Comparison of ENCODE assay signal across 21 cellular contexts in genomic region chr11:30568933-30569332, GRCh38. TPM values are rescaled to one million over a fixed set of nuclear protein-coding genes. Genes with fewer than 3 reads are reported as not detected.
"Had no signal": no experiment of that assay in that cellular context is flagged by ENCODE, and none has a peak within 500 bp of the region (broad histone marks: within the 10 kb centered on the region; RNA-seq: fewer than 3 reads in every experiment).

No MANE protein-coding gene starts in this region.

- H3K36me3 Mint-ChIP-seq: immature natural killer cell; memory B cell; natural killer cell treated with Interleukin-12 subunit alpha and Interleukin-12 subunit beta and Interleukin-15 and Interleukin-18, amount 100 ng/mL, for 72 hours; stimulated activated memory B cell treated with anti-CD40 and anti-IgM and Interleukin-4, amounts not matched to agents 10 μg/mL and 1 μg/mL and 100 μg/mL, for 72 hours had no signal

- H3K4me1 Mint-ChIP-seq: immature natural killer cell; memory B cell; stimulated activated memory B cell treated with anti-CD40 and anti-IgM and Interleukin-4, amounts not matched to agents 10 μg/mL and 1 μg/mL and 100 μg/mL, for 72 hours had no signal

- H3K27ac Mint-ChIP-seq: immature natural killer cell; memory B cell; natural killer cell treated with Interleukin-12 subunit alpha and Interleukin-12 subunit beta and Interleukin-15 and Interleukin-18, amount 100 ng/mL, for 72 hours; stimulated activated memory B cell treated with anti-CD40 and anti-IgM and Interleukin-4, amounts not matched to agents 10 μg/mL and 1 μg/mL and 100 μg/mL, for 72 hours; stimulated activated naive CD8-positive, alpha-beta T cell treated with anti-CD3 and anti-CD28 coated beads, Interleukin-15, Interleukin-2, amounts not matched to agents 100 ng/mL and 50 ng/mL, for 24 hours had no signal

- ATAC-seq: esophagus mucosa; gastroesophageal sphincter; lower lobe of right lung; natural killer cell treated with Interleukin-12 subunit alpha and Interleukin-12 subunit beta and Interleukin-15 and Interleukin-18, amount 100 ng/mL, for 72 hours; psoas muscle; right lobe of liver; stimulated activated memory B cell treated with anti-CD40 and anti-IgM and Interleukin-4, amounts not matched to agents 10 μg/mL and 1 μg/mL and 100 μg/mL, for 72 hours had no signal

- H3K9me3 Mint-ChIP-seq: immature natural killer cell; memory B cell; natural killer cell treated with Interleukin-12 subunit alpha and Interleukin-12 subunit beta and Interleukin-15 and Interleukin-18, amount 100 ng/mL, for 72 hours; stimulated activated memory B cell treated with anti-CD40 and anti-IgM and Interleukin-4, amounts not matched to agents 10 μg/mL and 1 μg/mL and 100 μg/mL, for 72 hours; stimulated activated naive CD8-positive, alpha-beta T cell treated with anti-CD3 and anti-CD28 coated beads, Interleukin-15, Interleukin-2, amounts not matched to agents 100 ng/mL and 50 ng/mL, for 24 hours had no signal

- H3K4me3 Mint-ChIP-seq: immature natural killer cell; memory B cell; natural killer cell treated with Interleukin-12 subunit alpha and Interleukin-12 subunit beta and Interleukin-15 and Interleukin-18, amount 100 ng/mL, for 72 hours; stimulated activated memory B cell treated with anti-CD40 and anti-IgM and Interleukin-4, amounts not matched to agents 10 μg/mL and 1 μg/mL and 100 μg/mL, for 72 hours; stimulated activated naive CD8-positive, alpha-beta T cell treated with anti-CD3 and anti-CD28 coated beads, Interleukin-15, Interleukin-2, amounts not matched to agents 100 ng/mL and 50 ng/mL, for 24 hours had no signal

- DNase-seq: effector CD4-positive, alpha-beta T cell; immature natural killer cell; left ventricle myocardium inferior; lower lobe of right lung; midbrain; psoas muscle; retina; right lobe of liver; stimulated activated CD4-positive, alpha-beta T cell treated with anti-CD3 and anti-CD28 coated beads, Interleukin-15, amount 100 ng/mL, for 24 hours; stimulated activated CD4-positive, alpha-beta T cell treated with anti-CD3 and anti-CD28 coated beads, Interleukin-1b, Interleukin-23, amount 100 ng/mL, for 48 hours; stimulated activated CD4-positive, alpha-beta T cell treated with anti-CD3 and anti-CD28 coated beads, Interleukin-4, amount 100 ng/mL, for 24 hours; transverse colon had no signal

- H3K27me3 Mint-ChIP-seq: memory B cell; stimulated activated memory B cell treated with anti-CD40 and anti-IgM and Interleukin-4, amounts not matched to agents 10 μg/mL and 1 μg/mL and 100 μg/mL, for 72 hours; stimulated activated naive CD8-positive, alpha-beta T cell treated with anti-CD3 and anti-CD28 coated beads, Interleukin-15, Interleukin-2, amounts not matched to agents 100 ng/mL and 50 ng/mL, for 24 hours had no signal

RNA-seq across cellular contexts. Expression of gene MPPED2, which starts 17.2 kb away (rescaled TPM):
- total RNA-seq: chondrocyte, fibroblast of villous mesenchyme had no signal
- polyA plus RNA-seq: keratinocyte had no signal
